ENCODE assay signal across 7 cellular contexts in genomic region chr7:102671311-102671959, GRCh38. TPM values are rescaled to one million over a fixed set of nuclear protein-coding genes. Genes with fewer than 3 reads are reported as not detected.
DNase-seq lines count a peak whose midpoint lies in the region; ATAC-seq and TF ChIP-seq lines count a peak whose summit lies in the region.
"Not testable (repeated sequence)": the region's sequence is repeated elsewhere in the genome, so short reads cannot be mapped to it uniquely, and the experiment has no call there.

Gene POLR2J2 (minus strand): TSS chr7:102671663. CDS start chr7:102671601, 62 bp downstream.

- DNase-seq in RPMI8226 = peak; percentile 79
- peak; percentile 79 for DNase-seq in astrocyte of the hippocampus (ENCODE audit: low read depth, low spot score)
- peak; percentile 88 for DNase-seq in Right ventricle myocardium superior
- peak; percentile 27 for DNase-seq in omental fat pad (ENCODE audit: low spot score)

- peak; percentile 62 for ATAC-seq in GM18499 (IDR thresholded peaks at IDR 0.05; ENCODE audit: insufficient read depth, unreplicated experiment)
- ATAC-seq in GM21529 (IDR thresholded peaks at IDR 0.05; ENCODE audit: unreplicated experiment) = peak; percentile 84
- ATAC-seq in HG03159 (IDR thresholded peaks at IDR 0.05; ENCODE audit: unreplicated experiment) = peak; percentile 69
- ATAC-seq in Right ventricle myocardium superior (ENCODE audit: poor library complexity) = peak; percentile 91
- peak; percentile 81 for ATAC-seq in omental fat pad (ENCODE audit: low FRiP score)

- TF ChIP-seq CTCF in omental fat pad (IDR thresholded peaks at IDR 0.05) = not testable (repeated sequence)

- intact Hi-C loops in Right ventricle myocardium superior (cut with DNase I) = not testable (repeated sequence)

RNA-seq across cellular contexts. Expression of gene POLR2J2, which starts in this region (rescaled TPM):
- total RNA-seq in Right ventricle myocardium superior (1.7 TPM), omental fat pad (1 to 10 TPM; 1.9 to 7.0 (median 3.3) TPM)

Comparison
In these comparisons a context has a peak if more than half of its experiments do, and no peak if none do; other contexts are left out.
1. Peak in every context shown above with its lines: DNase-seq and ATAC-seq.
2. DNase-seq: peak in every context shown above with its lines; median percentile 88 in Right ventricle myocardium superior; 79 in RPMI8226; 79 in astrocyte of the hippocampus; 27 in omental fat pad.